In the genomic region with DNA sequence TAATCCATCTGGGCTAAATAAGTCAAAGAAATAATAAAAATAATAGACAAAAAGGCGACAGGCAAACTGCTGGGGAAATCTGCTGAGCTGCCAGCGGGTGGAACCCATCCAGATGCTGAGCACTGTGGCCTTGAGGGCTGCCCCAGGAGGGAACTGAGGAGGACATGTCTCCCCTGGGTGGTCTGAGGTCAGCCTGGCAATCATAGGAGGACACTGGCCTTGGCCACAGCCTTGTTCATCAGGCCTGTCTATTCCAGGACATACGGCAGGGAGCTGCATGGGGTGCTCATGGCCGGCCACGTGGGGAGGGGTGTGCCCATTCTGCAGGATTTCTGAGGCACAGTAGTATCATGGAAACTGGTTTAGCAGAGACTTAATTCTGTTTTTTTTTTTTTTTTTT, we compare ENCODE assay signal across 22 cellular contexts. TPM values are rescaled to one million over a fixed set of nuclear protein-coding genes. Genes with fewer than 3 reads are reported as not detected.
DNase-seq lines count a peak whose midpoint lies in the region; ATAC-seq, FAIRE-seq and TF ChIP-seq lines count a peak whose summit lies in the region.
"Had no signal": no experiment of that assay in that cellular context is flagged by ENCODE, and none has a peak within 500 bp of the region (broad histone marks: within the 10 kb centered on the region; RNA-seq: fewer than 3 reads in every experiment).

No MANE protein-coding gene starts in this region.

- no peaks in the 10 kb centered on the region for H3K36me3 ChIP-seq in WERI-Rb-1
- no peaks in the 10 kb centered on the region for H3K36me3 ChIP-seq in testis (ENCODE audit: low read depth, missing control alignments)

- H3K4me3 ChIP-seq in WERI-Rb-1 (ENCODE audit: low read depth, low read length): no peak overlapping the region
- H3K4me3 ChIP-seq in testis: no peak overlapping the region
- H3K4me3 ChIP-seq: A549, GM23338 had no signal

- FAIRE-seq in GM12892 (lab: Jason Lieb, UNC): no peak
- FAIRE-seq: A549, D721Med, G401.6, GM12891, GM18507, H54, HTR-8/SVneo had no signal

- peaks cover 12% of the 10 kb centered on the region for H3K4me1 Mint-ChIP-seq in activated T-cell treated with anti-CD3 and anti-CD28 coated beads, Interleukin-2, amount 50 U/mL, for 4 hours (ENCODE audit: low read depth)
- no peaks in the 10 kb centered on the region for H3K4me1 Mint-ChIP-seq in neural crest cell

- no peaks in the 10 kb centered on the region for H3K27me3 ChIP-seq in WERI-Rb-1 (ENCODE audit: insufficient read depth, low read depth, severe bottlenecking)
- H3K27me3 ChIP-seq in testis: no peaks in the 10 kb centered on the region

- TF ChIP-seq POLR2A in testis (IDR thresholded peaks at IDR 0.05) (no peak), GM12892 (IDR thresholded peaks at IDR 0.05; ENCODE audit: low read depth, low read length) (no peak)

- peaks cover 4% of the 10 kb centered on the region for H3K4me1 ChIP-seq in testis
- H3K4me1 ChIP-seq: A549, Caco-2 had no signal

- no peak for ATAC-seq in activated T-cell treated with anti-CD3 and anti-CD28 coated beads, Interleukin-2, amount 50 U/mL, for 4 hours
- no peak for ATAC-seq in stimulated activated naive CD8-positive, alpha-beta T cell treated with anti-CD3 and anti-CD28 coated beads, Interleukin-15, Interleukin-2, amounts not matched to agents 100 U/mL and 50 U/mL, for 24 hours
- ATAC-seq: A549, GM23338 had no signal

- H3K36me3 Mint-ChIP-seq in activated T-cell treated with anti-CD3 and anti-CD28 coated beads, Interleukin-2, amount 50 U/mL, for 4 hours (ENCODE audit: insufficient read depth): no peaks in the 10 kb centered on the region
- H3K36me3 Mint-ChIP-seq in neural crest cell (ENCODE audit: low read depth): no peaks in the 10 kb centered on the region

- no peaks in the 10 kb centered on the region for H3K9me3 ChIP-seq in WERI-Rb-1 (ENCODE audit: severe bottlenecking)
- H3K9me3 ChIP-seq in testis: no peaks in the 10 kb centered on the region
- H3K9me3 ChIP-seq: A549, Caco-2 had no signal

- TF ChIP-seq CTCF in WERI-Rb-1 (IDR thresholded peaks at IDR 0.05; ENCODE audit: low read depth, low read length) (no peak), neural crest cell (conservative IDR thresholded peaks at IDR 0.05) (no peak), testis (IDR thresholded peaks at IDR 0.05) (no peak)

- no peaks in the 10 kb centered on the region for H3K9me3 Mint-ChIP-seq in activated T-cell treated with anti-CD3 and anti-CD28 coated beads, Interleukin-2, amount 50 U/mL, for 4 hours
- H3K9me3 Mint-ChIP-seq in neural crest cell: no peaks in the 10 kb centered on the region
- H3K9me3 Mint-ChIP-seq: GM23338 had no signal

- DNase-seq in activated T-cell treated with anti-CD3 and anti-CD28 coated beads, Interleukin-2, amount 50 U/mL, for 1 hour: peak; percentile 2
- DNase-seq in activated T-cell treated with anti-CD3 and anti-CD28 coated beads, Interleukin-2, amount 50 U/mL, for 4 hours: no peak
- DNase-seq in WERI-Rb-1 (peak; percentile 3), neural crest cell (ENCODE audit: low read depth, low spot score) (no peak), testis (peak; percentile 41), GM12892 (ENCODE audit: insufficient read length) (no peak)
- no peak for DNase-seq in stimulated activated naive CD8-positive, alpha-beta T cell treated with anti-CD3 and anti-CD28 coated beads, Interleukin-15, Interleukin-2, amounts not matched to agents 100 U/mL and 50 U/mL, for 24 hours
- DNase-seq in activated naive CD4-positive, alpha-beta T cell treated with Interleukin-2 at 50 U/mL for 16 hours: no peak
- DNase-seq: AML-193, Caco-2, HCEC 1CT had no signal

- peaks cover 4% of the 10 kb centered on the region for H3K27me3 Mint-ChIP-seq in activated T-cell treated with anti-CD3 and anti-CD28 coated beads, Interleukin-2, amount 50 U/mL, for 4 hours (ENCODE audit: low read depth)
- peaks cover 21% of the 10 kb centered on the region for H3K27me3 Mint-ChIP-seq in neural crest cell (ENCODE audit: low read depth)

- no peak overlapping the region for H3K27ac ChIP-seq in WERI-Rb-1
- no peak overlapping the region for H3K27ac ChIP-seq in testis
- H3K27ac ChIP-seq: 22Rv1, A549, C4-2B had no signal

- whole genome bisulfite sequencing in testis, 2 donors: 27 to 48% methylated on average over 5 of the region's 5 CpGs

- peak overlapping the region; percentile 27 for H3K27ac Mint-ChIP-seq in neural crest cell (ENCODE audit: unreplicated experiment)
- H3K27ac Mint-ChIP-seq: CD4-positive, alpha-beta T cell; GM23338 had no signal

- no peak overlapping the region for H3K4me3 Mint-ChIP-seq in activated T-cell treated with anti-CD3 and anti-CD28 coated beads, Interleukin-2, amount 50 U/mL, for 4 hours
- no peak overlapping the region for H3K4me3 Mint-ChIP-seq in neural crest cell
- H3K4me3 Mint-ChIP-seq: CD4-positive, alpha-beta T cell; GM23338 had no signal

- intact Hi-C loops in testis (cut with DNase I; ENCODE audit: low total_unique reads): no loop called here

RNA-seq across cellular contexts. Expression of gene SNRPA1, which starts 21.5 kb away (rescaled TPM):
- total RNA-seq in activated T-cell treated with anti-CD3 and anti-CD28 coated beads, Interleukin-2, amount 50 U/mL, for 4 hours: 100 to 1,000 TPM; 229 to 264 (median 233) TPM
- total RNA-seq in neural crest cell: 118 and 132 TPM in 2 replicates
- 10 to 100 TPM; 91.0 to 91.1 TPM for total RNA-seq in testis
- polyA plus RNA-seq in testis (ENCODE audit: insufficient read depth, low read depth, low replicate concordance): 121 TPM
- 119 TPM for polyA plus RNA-seq in GM12892 (2012; ENCODE audit: missing spikeins)

RNA-seq across cellular contexts. Expression of gene SELENOS, which starts 39.2 kb away (rescaled TPM):
- total RNA-seq in activated T-cell treated with anti-CD3 and anti-CD28 coated beads, Interleukin-2, amount 50 U/mL, for 4 hours: 10 to 100 TPM; 51.8 to 68.1 (median 55.2) TPM
- 37.8 and 42.1 TPM in 2 replicates for total RNA-seq in neural crest cell
- total RNA-seq in testis: 100 to 1,000 TPM; 128 to 134 TPM
- polyA plus RNA-seq in testis (ENCODE audit: insufficient read depth, low read depth, low replicate concordance): 178 TPM
- 30.5 TPM for polyA plus RNA-seq in GM12892 (2012; ENCODE audit: missing spikeins)

Comparison
In these comparisons a context has a peak if more than half of its experiments do, and no peak if none do; other contexts are left out.
1. DNase-seq: peak in activated T-cell treated with anti-CD3 and anti-CD28 coated beads, Interleukin-2, amount 50 U/mL, for 1 hour (single experiment), WERI-Rb-1 (single experiment) and testis (single experiment); none in activated T-cell treated with anti-CD3 and anti-CD28 coated beads, Interleukin-2, amount 50 U/mL, for 4 hours (single experiment), neural crest cell (single experiment), stimulated activated naive CD8-positive, alpha-beta T cell treated with anti-CD3 and anti-CD28 coated beads, Interleukin-15, Interleukin-2, amounts not matched to agents 100 U/mL and 50 U/mL, for 24 hours (single experiment), activated naive CD4-positive, alpha-beta T cell treated with Interleukin-2 at 50 U/mL for 16 hours (single experiment) and GM12892 (single experiment).